In genomic region chr16:1034230-1035065, GRCh38 we compare ENCODE assay signal across 23 cellular contexts. TPM values are rescaled to one million over a fixed set of nuclear protein-coding genes. Genes with fewer than 3 reads are reported as not detected.
"Had no signal": no experiment of that assay in that cellular context is flagged by ENCODE, and none has a peak within 500 bp of the region (broad histone marks: within the 10 kb centered on the region; RNA-seq: fewer than 3 reads in every experiment).

No MANE protein-coding gene starts in this region.

- H3K27ac ChIP-seq: hepatocyte, sigmoid colon, upper lobe of right lung, VCaP had no signal

- H2AFZ ChIP-seq: hepatocyte had no signal

- H3K27me3 ChIP-seq: hepatocyte had no signal

- H3K4me2 ChIP-seq: hepatocyte, smooth muscle cell had no signal

- H3K4me1 ChIP-seq: sigmoid colon, upper lobe of right lung had no signal

- ATAC-seq: activated CD4-positive, CD25-positive, alpha-beta regulatory T cell treated with anti-CD3 and anti-CD28 coated beads, Interleukin-2, amount 50 U/mL, for 24 hours; activated CD8-positive, alpha-beta T cell treated with anti-CD3 and anti-CD28 coated beads for 36 hours; left ventricle myocardium superior; SK-N-SH treated with all-trans-retinoic acid at 6 μM for 48 hours; stimulated activated naive B cell treated with anti-CD40 and anti-IgM and Interleukin-4, amounts not matched to agents 10 μg/mL and 1 μg/mL and 100 μg/mL, for 72 hours; upper lobe of right lung had no signal

- H3K36me3 ChIP-seq: sigmoid colon, upper lobe of right lung had no signal

- H3K4me3 ChIP-seq: hepatocyte, sigmoid colon, smooth muscle cell, upper lobe of right lung had no signal

- H3K9me3 ChIP-seq: sigmoid colon, upper lobe of right lung had no signal

- DNase-seq: activated CD4-positive, alpha-beta T cell treated with anti-CD3 and anti-CD28 coated beads, Interleukin-2, amount 10 ng/mL, durations not matched to agents 24 days and 14 days; activated CD8-positive, alpha-beta T cell treated with anti-CD3 and anti-CD28 coated beads for 36 hours; activated gamma-delta T cell treated with Interleukin-2 at 50 U/mL for 16 hours; effector CD8-positive, alpha-beta T cell; erythroblast; foreskin fibroblast; left ventricle myocardium superior; retina; sigmoid colon; stimulated activated CD4-positive, alpha-beta T cell treated with anti-CD3 and anti-CD28 coated beads, Interleukin-15, amount 100 ng/mL, for 24 hours; stimulated activated naive B cell treated with anti-CD40 and anti-IgM and Interleukin-4, amounts not matched to agents 10 μg/mL and 1 μg/mL and 100 μg/mL, for 72 hours; upper lobe of right lung had no signal

- H3K79me2 ChIP-seq: hepatocyte had no signal

RNA-seq across cellular contexts. Expression of gene SSTR5, which starts 38.1 kb away (rescaled TPM):
- total RNA-seq: activated CD4-positive, alpha-beta T cell treated with anti-CD3 and anti-CD28 coated beads, Interleukin-2, amount 10 ng/mL, durations not matched to agents 24 days and 14 days; activated CD8-positive, alpha-beta T cell treated with anti-CD3 and anti-CD28 coated beads for 36 hours; activated T-helper 1 cell treated with anti-CD3 and anti-CD28 coated beads, Interleukin-12 subunit alpha, Interleukin-12 subunit beta, Interleukin-2, Interleukin-4 antibody, amounts not matched to agents 30 ng/mL and 10 ng/mL and 1 ng/mL, durations not matched to agents 14 hours and 24 hours and 36 hours; chondrocyte; fibroblast of lung; posterior vena cava; sigmoid colon; smooth muscle cell; T-helper 2 cell treated with Interferon-gamma antibody and Interleukin-4, amounts not matched to agents 100 ng/mL and 5 ng/mL, for 36 hours; upper lobe of right lung had no signal
- polyA plus RNA-seq: fibroblast of lung, smooth muscle cell, thymus had no signal

RNA-seq across cellular contexts. Expression of gene SOX8, which starts 52.9 kb away (rescaled TPM):
- total RNA-seq: fibroblast of lung had no signal
